In the genomic region with DNA sequence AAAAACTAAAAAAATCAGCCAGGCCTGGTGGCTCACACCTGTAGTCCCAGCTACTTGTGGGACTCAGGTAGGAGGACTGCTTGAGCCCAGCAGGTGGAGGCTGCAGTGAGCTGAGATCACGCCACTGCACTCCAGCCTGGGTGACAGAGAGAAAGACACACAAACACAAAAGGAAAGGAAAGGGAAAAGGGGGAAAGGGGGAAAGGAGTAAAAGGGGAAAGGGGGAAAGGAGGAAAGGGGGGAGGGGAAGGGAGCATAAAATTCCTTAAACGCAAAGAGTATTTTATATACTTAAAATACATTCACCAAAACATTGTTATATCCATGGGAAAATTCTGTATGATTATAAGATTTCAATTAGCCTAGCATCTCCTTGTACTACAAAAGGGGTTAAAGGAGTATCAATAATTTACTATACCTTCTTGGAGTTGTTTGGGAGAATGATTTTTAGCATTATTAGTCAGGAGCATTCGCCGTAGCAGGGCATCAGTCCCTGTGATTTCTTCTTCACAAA, we compare ENCODE assay signal across 31 cellular contexts.
"Had no signal": no experiment of that assay in that cellular context is flagged by ENCODE, and none has a peak within 500 bp of the region (broad histone marks: within the 10 kb centered on the region; RNA-seq: fewer than 3 reads in every experiment).

No MANE protein-coding gene starts in this region.

- H3K27ac ChIP-seq: neural progenitor cell, ovary, parathyroid adenoma, psoas muscle, skin epidermis, spleen, suprapubic skin, testis, tibial artery, transverse colon, upper lobe of right lung, uterus had no signal

- H3K4me2 ChIP-seq: neural progenitor cell, smooth muscle cell had no signal

- H3K9ac ChIP-seq: neural progenitor cell, parathyroid adenoma had no signal

- H3K27me3 Mint-ChIP-seq: progenitor cell of endocrine pancreas; stimulated activated memory B cell treated with anti-CD40 and anti-IgM and Interleukin-4, amounts not matched to agents 10 μg/mL and 1 μg/mL and 100 μg/mL, for 72 hours; stimulated activated naive CD8-positive, alpha-beta T cell treated with anti-CD3 and anti-CD28 coated beads, Interleukin-15, amount 100 ng/mL, for 72 hours; type B pancreatic cell had no signal

- H3K9me3 Mint-ChIP-seq: natural killer cell; nephron; neural progenitor cell; stimulated activated memory B cell treated with anti-CD40 and anti-IgM and Interleukin-4, amounts not matched to agents 10 μg/mL and 1 μg/mL and 100 μg/mL, for 72 hours; stimulated activated naive CD8-positive, alpha-beta T cell treated with anti-CD3 and anti-CD28 coated beads, Interleukin-15, amount 100 ng/mL, for 72 hours; type B pancreatic cell had no signal

- H3K27me3 ChIP-seq: neural progenitor cell, ovary, spleen, suprapubic skin, testis, tibial artery, transverse colon, upper lobe of right lung, uterus had no signal

- ATAC-seq: natural killer cell; psoas muscle; right cardiac atrium; sciatic nerve; stimulated activated memory B cell treated with anti-CD40 and anti-IgM and Interleukin-4, amounts not matched to agents 10 μg/mL and 1 μg/mL and 100 μg/mL, for 72 hours; stimulated activated naive CD8-positive, alpha-beta T cell treated with anti-CD3 and anti-CD28 coated beads, Interleukin-15, amount 100 ng/mL, for 72 hours; stimulated activated naive CD8-positive, alpha-beta T cell treated with anti-CD3 and anti-CD28 coated beads, Interleukin-15, Interleukin-2, amounts not matched to agents 100 U/mL and 50 U/mL, for 24 hours; upper lobe of right lung had no signal

- H3K36me3 ChIP-seq: ovary, uterus had no signal

- H3K36me3 Mint-ChIP-seq: natural killer cell had no signal

- H2AFZ ChIP-seq: neural progenitor cell, parathyroid adenoma had no signal

- H3K4me3 ChIP-seq: neural progenitor cell, ovary, psoas muscle, skin epidermis, smooth muscle cell, spleen, suprapubic skin, testis, tibial artery, transverse colon, upper lobe of right lung, uterus had no signal

- H3K4me1 Mint-ChIP-seq: natural killer cell; nephron; neural progenitor cell; stimulated activated memory B cell treated with anti-CD40 and anti-IgM and Interleukin-4, amounts not matched to agents 10 μg/mL and 1 μg/mL and 100 μg/mL, for 72 hours; stimulated activated naive CD8-positive, alpha-beta T cell treated with anti-CD3 and anti-CD28 coated beads, Interleukin-15, amount 100 ng/mL, for 72 hours had no signal

- H3K4me3 Mint-ChIP-seq: natural killer cell; nephron; neural progenitor cell; stimulated activated memory B cell treated with anti-CD40 and anti-IgM and Interleukin-4, amounts not matched to agents 10 μg/mL and 1 μg/mL and 100 μg/mL, for 72 hours; stimulated activated naive CD8-positive, alpha-beta T cell treated with anti-CD3 and anti-CD28 coated beads, Interleukin-15, amount 100 ng/mL, for 72 hours; type B pancreatic cell had no signal

- H3K27ac Mint-ChIP-seq: natural killer cell; nephron; neural progenitor cell; progenitor cell of endocrine pancreas; stimulated activated memory B cell treated with anti-CD40 and anti-IgM and Interleukin-4, amounts not matched to agents 10 μg/mL and 1 μg/mL and 100 μg/mL, for 72 hours; type B pancreatic cell had no signal

- H3K79me2 ChIP-seq: parathyroid adenoma had no signal

- H3K4me1 ChIP-seq: neural progenitor cell, parathyroid adenoma, psoas muscle, spleen, suprapubic skin, testis, tibial artery, transverse colon, upper lobe of right lung, uterus had no signal

- H3K9me3 ChIP-seq: ovary, psoas muscle, spleen, suprapubic skin, testis, tibial artery, transverse colon, upper lobe of right lung, uterus had no signal

- DNase-seq: natural killer cell; occipital lobe; ovary; posterior cingulate gyrus; psoas muscle; right cardiac atrium; spleen; stimulated activated CD4-positive, alpha-beta T cell treated with anti-CD3 and anti-CD28 coated beads, Interleukin-12 subunit alpha, Interleukin-12 subunit beta, amount 100 ng/mL, for 4 hours; stimulated activated CD4-positive, alpha-beta T cell treated with anti-CD3 and anti-CD28 coated beads, Interleukin-1b, Interleukin-23, amount 100 ng/mL, for 48 hours; stimulated activated CD4-positive, alpha-beta T cell treated with anti-CD3 and anti-CD28 coated beads, Interleukin-4, amount 100 ng/mL, for 1 hour; stimulated activated CD4-positive, alpha-beta T cell treated with anti-CD3 and anti-CD28 coated beads, Interleukin-4, amount 100 ng/mL, for 4 hours; stimulated activated CD8-positive, alpha-beta memory T cell treated with anti-CD3 and anti-CD28 coated beads, Interleukin-4, amount 100 ng/mL, for 48 hours; stimulated activated naive CD4-positive, alpha-beta T cell; stimulated activated naive CD8-positive, alpha-beta T cell treated with anti-CD3 and anti-CD28 coated beads, Interleukin-15, amount 100 ng/mL, for 72 hours; stimulated activated naive CD8-positive, alpha-beta T cell treated with anti-CD3 and anti-CD28 coated beads, Interleukin-15, Interleukin-2, amounts not matched to agents 100 U/mL and 50 U/mL, for 24 hours; substantia nigra; testis; tibial artery; transverse colon; upper lobe of right lung; uterus had no signal
